Comparison of ENCODE assay signal across 20 cellular contexts in the genomic region with DNA sequence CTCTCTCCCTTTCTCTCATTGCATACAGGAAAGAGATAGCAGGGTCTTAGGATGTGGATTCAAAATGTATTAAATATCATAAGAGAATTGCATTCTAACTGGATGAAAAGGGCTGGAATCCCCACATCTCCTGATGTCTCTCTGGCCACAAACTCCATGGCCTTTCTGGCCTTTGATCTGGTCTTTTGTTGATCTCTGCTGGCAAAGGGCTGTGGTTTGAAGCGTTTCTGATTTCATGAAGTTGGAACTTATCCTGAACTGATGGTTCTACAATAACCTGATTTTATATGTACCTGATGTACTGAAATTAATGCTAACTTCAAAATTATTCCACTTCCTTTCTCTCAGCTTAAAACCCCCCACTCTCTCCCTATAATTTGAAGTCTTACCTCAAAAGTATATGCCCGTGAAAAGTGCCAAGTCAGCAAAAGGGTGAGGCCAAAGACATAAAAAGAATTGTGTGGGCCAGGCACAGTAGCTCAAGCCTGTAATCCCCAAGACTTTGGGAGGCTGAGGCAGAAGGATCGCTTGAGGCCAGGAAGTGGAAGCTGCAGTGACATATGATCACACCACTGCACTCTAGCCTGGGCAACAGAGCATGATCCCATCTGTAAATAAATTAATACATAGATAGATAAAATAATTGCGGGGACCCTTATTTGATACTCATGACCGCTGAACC.
"Had no signal": no experiment of that assay in that cellular context is flagged by ENCODE, and none has a peak within 500 bp of the region (broad histone marks: within the 10 kb centered on the region; RNA-seq: fewer than 3 reads in every experiment).

No MANE protein-coding gene starts in this region.

- ATAC-seq: left ventricle myocardium superior had no signal

- H3K9me3 Mint-ChIP-seq: activated naive CD4-positive, alpha-beta T cell treated with anti-CD3 and anti-CD28 coated beads, Interleukin-2, amount 50 U/mL, for 24 hours; activated T-cell treated with anti-CD3 and anti-CD28 coated beads, Interleukin-2, amount 50 U/mL, for 24 hours; brain; nephron; T-helper 2 cell treated with Interferon-gamma antibody and Interleukin-4, amounts not matched to agents 5 μg/mL and 100 μg/mL, for 36 hours had no signal

- H3K36me3 ChIP-seq: right atrium auricular region, transverse colon had no signal

- H3K4me1 Mint-ChIP-seq: nephron had no signal

- H3K4me3 Mint-ChIP-seq: activated naive CD4-positive, alpha-beta T cell treated with anti-CD3 and anti-CD28 coated beads, Interleukin-2, amount 50 U/mL, for 24 hours; activated T-cell treated with anti-CD3 and anti-CD28 coated beads, Interleukin-2, amount 50 U/mL, for 24 hours; brain; nephron had no signal

- H3K27ac ChIP-seq: right atrium auricular region, transverse colon had no signal

- H3K36me3 Mint-ChIP-seq: activated naive CD4-positive, alpha-beta T cell treated with anti-CD3 and anti-CD28 coated beads, Interleukin-2, amount 50 U/mL, for 24 hours; brain had no signal

- DNase-seq: activated effector memory CD4-positive, alpha-beta T cell treated with anti-CD3 and anti-CD28 coated beads, Interleukin-2, amount 50 U/mL, for 16 hours; activated T-cell treated with anti-CD3 and anti-CD28 coated beads, Interleukin-2, amount 50 U/mL, for 24 hours; amygdala; cortex of kidney; effector CD8-positive, alpha-beta T cell; foreskin melanocyte; kidney glomerular epithelial cell; left ventricle myocardium superior; mesendoderm; occipital lobe; stimulated activated CD4-positive, alpha-beta T cell treated with anti-CD3 and anti-CD28 coated beads, Interleukin-15, amount 100 ng/mL, for 24 hours; stimulated activated CD4-positive, alpha-beta T cell treated with anti-CD3 and anti-CD28 coated beads, Interleukin-4, amount 100 ng/mL, for 1 hour; stimulated activated naive CD4-positive, alpha-beta T cell; transverse colon had no signal

- H3K27me3 Mint-ChIP-seq: activated naive CD4-positive, alpha-beta T cell treated with anti-CD3 and anti-CD28 coated beads, Interleukin-2, amount 50 U/mL, for 24 hours; activated T-cell treated with anti-CD3 and anti-CD28 coated beads, Interleukin-2, amount 50 U/mL, for 24 hours; brain had no signal

- H3K4me3 ChIP-seq: right atrium auricular region, skin epidermis, transverse colon had no signal

- H3K27me3 ChIP-seq: right atrium auricular region, transverse colon had no signal

- H3K9me3 ChIP-seq: right atrium auricular region, transverse colon had no signal

- H3K27ac Mint-ChIP-seq: activated naive CD4-positive, alpha-beta T cell treated with anti-CD3 and anti-CD28 coated beads, Interleukin-2, amount 50 U/mL, for 24 hours; brain; nephron; T-helper 2 cell treated with Interferon-gamma antibody and Interleukin-4, amounts not matched to agents 5 μg/mL and 100 μg/mL, for 36 hours had no signal
